Comparison of ENCODE assay signal across 21 cellular contexts in the genomic region with DNA sequence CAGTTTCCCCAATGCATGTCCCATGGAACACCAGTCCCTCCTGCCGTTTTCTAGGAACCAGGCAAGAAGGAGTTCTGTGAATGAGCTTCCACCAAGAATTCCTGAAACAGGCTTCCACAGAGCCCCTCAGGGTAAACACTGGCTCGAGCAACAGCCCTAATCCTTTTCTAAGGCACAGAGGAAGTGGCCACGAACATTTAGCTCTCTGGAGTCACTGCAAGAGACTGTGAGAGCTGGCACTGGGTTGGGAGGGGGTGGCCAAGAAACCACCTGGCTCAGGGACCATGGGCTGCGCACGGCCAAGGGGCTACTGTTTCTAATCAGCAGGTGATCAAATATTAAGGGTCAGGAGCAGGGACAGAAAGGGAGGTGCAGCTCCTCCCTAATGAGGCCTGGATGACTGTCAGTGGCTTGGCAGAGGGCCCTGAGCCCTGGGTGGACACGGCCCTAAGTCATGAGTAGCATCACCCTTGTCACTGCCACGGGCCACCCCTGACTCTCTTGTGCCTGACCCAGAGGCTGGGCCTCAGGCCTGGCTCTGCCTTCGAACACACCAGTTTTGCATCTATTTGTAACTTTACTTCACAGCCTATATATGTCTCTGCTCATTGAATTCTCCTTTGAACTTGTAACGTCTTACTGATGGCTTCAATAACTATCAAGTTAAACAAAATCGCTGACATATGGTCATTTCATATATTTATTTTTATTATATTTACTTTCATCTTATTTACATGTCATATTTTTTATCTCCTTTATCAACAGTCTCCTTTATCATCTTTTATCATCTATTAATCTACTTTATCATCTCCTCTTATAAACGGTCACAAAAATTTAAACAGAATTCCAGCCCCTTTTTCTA.
"Had no signal": no experiment of that assay in that cellular context is flagged by ENCODE, and none has a peak within 500 bp of the region (broad histone marks: within the 10 kb centered on the region; RNA-seq: fewer than 3 reads in every experiment).

No MANE protein-coding gene starts in this region.

- H3K4me3 Mint-ChIP-seq: activated CD8-positive, alpha-beta T cell treated with anti-CD3 and anti-CD28 coated beads for 36 hours; activated naive CD8-positive, alpha-beta T cell treated with anti-CD3 and anti-CD28 coated beads for 36 hours; activated T-helper 17 cell treated with anti-CD3 and anti-CD28 coated beads, Interleukin-2, amount 50 U/mL, for 72 hours; central memory CD8-positive, alpha-beta T cell; naive B cell; neural crest cell; T-cell had no signal

- H3K4me3 ChIP-seq: heart left ventricle, left lung, mucosa of descending colon, ovary, psoas muscle, skin epidermis, transverse colon had no signal

- H3K9me3 Mint-ChIP-seq: activated CD8-positive, alpha-beta T cell treated with anti-CD3 and anti-CD28 coated beads for 36 hours; activated naive CD8-positive, alpha-beta T cell treated with anti-CD3 and anti-CD28 coated beads for 36 hours; activated T-helper 17 cell treated with anti-CD3 and anti-CD28 coated beads, Interleukin-2, amount 50 U/mL, for 72 hours; central memory CD8-positive, alpha-beta T cell; neural crest cell; T-cell had no signal

- H3K27me3 ChIP-seq: brain microvascular endothelial cell, ovary had no signal

- H3K4me1 ChIP-seq: left lung, psoas muscle had no signal

- H3K36me3 Mint-ChIP-seq: activated naive CD8-positive, alpha-beta T cell treated with anti-CD3 and anti-CD28 coated beads for 36 hours; naive B cell; T-cell had no signal

- H3K27ac ChIP-seq: brain microvascular endothelial cell, heart left ventricle, left lung, ovary, psoas muscle, skin epidermis, transverse colon had no signal

- H3K27ac Mint-ChIP-seq: activated CD8-positive, alpha-beta T cell treated with anti-CD3 and anti-CD28 coated beads for 36 hours; activated naive CD8-positive, alpha-beta T cell treated with anti-CD3 and anti-CD28 coated beads for 36 hours; activated T-helper 17 cell treated with anti-CD3 and anti-CD28 coated beads, Interleukin-2, amount 50 U/mL, for 72 hours; T-cell had no signal

- H3K36me3 ChIP-seq: brain microvascular endothelial cell, heart left ventricle, left lung, ovary, transverse colon had no signal

- H3K4me1 Mint-ChIP-seq: activated naive CD8-positive, alpha-beta T cell treated with anti-CD3 and anti-CD28 coated beads for 36 hours; activated T-helper 17 cell treated with anti-CD3 and anti-CD28 coated beads, Interleukin-2, amount 50 U/mL, for 72 hours; central memory CD8-positive, alpha-beta T cell; naive B cell; T-cell had no signal

- H3K9me3 ChIP-seq: heart left ventricle, left lung, mucosa of descending colon, ovary, psoas muscle, transverse colon had no signal

- DNase-seq: activated CD4-positive, alpha-beta T cell treated with anti-CD3 and anti-CD28 coated beads for 48 hours; activated CD4-positive, CD25-positive, alpha-beta regulatory T cell; activated CD8-positive, alpha-beta T cell treated with anti-CD3 and anti-CD28 coated beads for 36 hours; activated naive CD4-positive, alpha-beta T cell; activated naive CD8-positive, alpha-beta T cell treated with anti-CD3 and anti-CD28 coated beads for 36 hours; activated T-cell treated with anti-CD3 and anti-CD28 coated beads, Interleukin-2, amount 50 U/mL, for 1 hour; brain microvascular endothelial cell; heart left ventricle; left lung; mucosa of descending colon; naive B cell; ovary; psoas muscle; right cardiac atrium; stimulated activated naive CD8-positive, alpha-beta T cell treated with anti-CD3 and anti-CD28 coated beads, Interleukin-15, Interleukin-2, amounts not matched to agents 100 U/mL and 50 U/mL, for 24 hours; T-cell; transverse colon had no signal
